8 cellular contexts compared by ENCODE assay signal in genomic region chr15:84079885-84080777, GRCh38.
DNase-seq lines count a peak whose midpoint lies in the region; ATAC-seq and TF ChIP-seq lines count a peak whose summit lies in the region.

No MANE protein-coding gene starts in this region.

- H3K9me3 ChIP-seq in HUES48 (ENCODE audit: control insufficient read depth, insufficient read depth, low read length): no peaks in the 10 kb centered on the region
- no peaks in the 10 kb centered on the region for H3K9me3 ChIP-seq in T-helper 17 cell (ENCODE audit: control insufficient read depth, low read length, poor library complexity, severe bottlenecking)
- no peaks in the 10 kb centered on the region for H3K9me3 ChIP-seq in mammary epithelial cell (replicated peaks; ENCODE audit: insufficient read depth, low read length)

- H3K9ac ChIP-seq in HUES48 (ENCODE audit: low read depth, low read length) (no peak overlapping the region), mammary epithelial cell (ENCODE audit: insufficient read depth, low read length) (no peak overlapping the region)

- H3K27me3 Mint-ChIP-seq in T-helper 17 cell: peaks cover 66% of the 10 kb centered on the region

- TF ChIP-seq CTCF in mammary epithelial cell (conservative IDR thresholded peaks at IDR 0.05 in 1 of 2, IDR thresholded peaks at IDR 0.05 in 1 of 2; ENCODE audit: extremely low read depth in 1 of 2, insufficient read depth in 1 of 2, low read depth in 1 of 2, low read length in 2 of 2): no peak

- peak overlapping the region; percentile 96 for H3K4me2 ChIP-seq in mammary epithelial cell (ENCODE audit: insufficient read depth, low read depth, low read length)

- intact Hi-C loops in mammary epithelial cell (cut with micrococcal nuclease): no loop called here

- H3K27me3 ChIP-seq in HUES48 (ENCODE audit: control insufficient read depth, insufficient read depth, low read length) (peaks cover 29% of the 10 kb centered on the region), mammary epithelial cell (ENCODE audit: insufficient read depth, low read length) (peaks cover 2% of the 10 kb centered on the region)

- BruUV-seq in mammary epithelial cell (replicated peaks; lab: Mats Ljungman, UMichigan): no TSS peak

- H3K27ac Mint-ChIP-seq in T-helper 17 cell: no peak overlapping the region

- CTCF ChIA-PET in mammary epithelial cell (lab: Charles Lee; ENCODE audit: low non-redundant PET): interaction anchor here (0.6 to 0.7 kb wide), 2 partner anchors 19 to 1399 kb away, joined by 3 read pairs; no protein-coding TSS in a partner anchor

- peak; percentile 21 for DNase-seq in AG20443 (ENCODE audit: low spot score)
- peak in 1 of 3 donors; percentile 8 for DNase-seq in T-helper 17 cell
- DNase-seq in mammary epithelial cell: no peak
- peak; percentile 60 for DNase-seq in kidney tubule cell (ENCODE audit: low spot score)
- DNase-seq in stimulated activated CD4-positive, alpha-beta T cell treated with anti-CD3 and anti-CD28 coated beads, Interleukin-1b, Interleukin-23, amount 100 ng/mL, for 4 hours (ENCODE audit: low read depth in 2 of 2): peak; percentile 12 to 37
- no peak for DNase-seq in 8988T

- H3K4me1 Mint-ChIP-seq in T-helper 17 cell: peaks cover 11% of the 10 kb centered on the region

- no peaks in the 10 kb centered on the region for H3K4me1 ChIP-seq in HUES48 (ENCODE audit: control insufficient read depth, insufficient read depth, low read length)
- H3K4me1 ChIP-seq in mammary epithelial cell (ENCODE audit: insufficient read depth, low read length): peaks cover 4% of the 10 kb centered on the region

- H3K27ac ChIP-seq in HUES48 (ENCODE audit: low read depth, low read length): no peak overlapping the region
- H3K27ac ChIP-seq in mammary epithelial cell (ENCODE audit: insufficient read depth, low read depth, low read length): no peak overlapping the region

- no peaks in the 10 kb centered on the region for H4K20me1 ChIP-seq in mammary epithelial cell (ENCODE audit: insufficient read depth, low read length)

- in situ Hi-C loops in mammary epithelial cell (cut with MboI; ENCODE audit: low sequenced_read_pairs in 2 of 2): no loop called here

- dilution Hi-C loops in mammary epithelial cell (cut with HindIII; ENCODE audit: low sequenced_read_pairs): no loop called here

- peak overlapping the region; percentile 92 for H2AFZ ChIP-seq in mammary epithelial cell (ENCODE audit: low read depth, low read length)

- no peaks in the 10 kb centered on the region for H3K79me2 ChIP-seq in mammary epithelial cell (ENCODE audit: insufficient read depth, low read length)

- H3K36me3 ChIP-seq in HUES48 (ENCODE audit: control insufficient read depth, insufficient read depth, low read length): no peaks in the 10 kb centered on the region
- H3K36me3 ChIP-seq in mammary epithelial cell (ENCODE audit: insufficient read depth, low read length): no peaks in the 10 kb centered on the region

- H3K36me3 Mint-ChIP-seq in T-helper 17 cell (ENCODE audit: low read depth): no peaks in the 10 kb centered on the region

- ATAC-seq in GM19395 (IDR thresholded peaks at IDR 0.05; ENCODE audit: unreplicated experiment) (peak; percentile 97), T-helper 17 cell (peak; percentile 68)

- H3K4me3 ChIP-seq in HUES48 (ENCODE audit: low read depth, low read length): peak overlapping the region; percentile 87
- H3K4me3 ChIP-seq in mammary epithelial cell (replicated peaks in 1 of 3; ENCODE audit: insufficient read depth in 1 of 3, low read depth in 2 of 3, low read length in 3 of 3): peak overlapping the region; percentile 36 to 48 (median 47)

- peak overlapping the region; percentile 87 for H3K4me3 Mint-ChIP-seq in T-helper 17 cell

- WGBS in mammary epithelial cell (ENCODE audit: low coverage, missing lambda C conversion rate): 31% methylated on average over 22 of the region's 65 CpGs

Comparison
In these comparisons a context has a peak if more than half of its experiments do, and no peak if none do; other contexts are left out.
1. DNase-seq: peak in AG20443 (single experiment), kidney tubule cell (single experiment) and stimulated activated CD4-positive, alpha-beta T cell treated with anti-CD3 and anti-CD28 coated beads, Interleukin-1b, Interleukin-23, amount 100 ng/mL, for 4 hours (2 of 2); none in mammary epithelial cell (single experiment) and 8988T (single experiment).